1 cellular context compared by ENCODE assay signal in the genomic region with DNA sequence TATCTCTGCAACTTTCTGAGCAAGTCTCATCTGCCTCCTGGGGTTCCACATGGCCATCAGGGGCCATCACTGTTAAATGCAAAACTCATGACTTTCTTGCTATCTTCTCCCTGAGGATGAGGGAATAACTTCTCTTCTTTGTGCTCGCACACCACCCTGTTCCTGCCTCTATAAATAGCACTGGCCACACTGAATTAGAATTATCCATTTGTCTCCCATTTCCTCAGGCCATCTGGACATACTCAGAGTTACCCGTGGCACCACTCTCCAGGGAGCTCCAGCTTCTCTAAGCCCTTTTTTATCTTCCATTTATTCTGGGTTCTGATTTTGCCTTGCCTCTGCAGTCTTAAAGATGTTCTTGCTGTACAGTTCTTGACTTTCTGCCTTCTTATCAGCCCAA.
TF ChIP-seq lines count a peak whose summit lies in the region.

No MANE protein-coding gene starts in this region.

TF ChIP-seq in SK-N-SH treated with all-trans-retinoic acid at 6 μM for 48 hours, 23 proteins besides CTCF, POLR2A, EP300 and RAD21 (continued from another document):
- no peak for TF ChIP-seq TSHZ2 (CRISPR knock-in tag; IDR thresholded peaks at IDR 0.05)
- TF ChIP-seq PATZ1 (CRISPR knock-in tag; IDR thresholded peaks at IDR 0.05; ENCODE audit: borderline replicate concordance), result no peak
